Comparison of ENCODE assay signal across 8 cellular contexts in genomic region chr10:22230331-22230833, GRCh38. TPM values are rescaled to one million over a fixed set of nuclear protein-coding genes. Genes with fewer than 3 reads are reported as not detected.
DNase-seq lines count a peak whose midpoint lies in the region; ATAC-seq and TF ChIP-seq lines count a peak whose summit lies in the region.

No MANE protein-coding gene starts in this region.

- H3K4me3 ChIP-seq in BLaER1 (peak overlapping the region; percentile 68), fibroblast of villous mesenchyme (ENCODE audit: low read depth, low read length) (peak overlapping the region; percentile 65)

- no peaks in the 10 kb centered on the region for H3K36me3 ChIP-seq in BLaER1

- peak overlapping the region; percentile 76 for H3K4me3 Mint-ChIP-seq in activated CD4-positive, alpha-beta memory T cell treated with anti-CD3 and anti-CD28 coated beads, Interleukin-2, amount 10 ng/mL, durations not matched to agents 7 days and 5 days
- H3K4me3 Mint-ChIP-seq in osteocyte (ENCODE audit: unreplicated experiment), result peak overlapping the region; percentile 83

- peaks cover 4% of the 10 kb centered on the region for H3K36me3 Mint-ChIP-seq in activated CD4-positive, alpha-beta memory T cell treated with anti-CD3 and anti-CD28 coated beads, Interleukin-2, amount 10 ng/mL, durations not matched to agents 7 days and 5 days (ENCODE audit: low read depth)
- no peaks in the 10 kb centered on the region for H3K36me3 Mint-ChIP-seq in osteocyte (ENCODE audit: unreplicated experiment)

- no peaks in the 10 kb centered on the region for H3K9me3 Mint-ChIP-seq in activated CD4-positive, alpha-beta memory T cell treated with anti-CD3 and anti-CD28 coated beads, Interleukin-2, amount 10 ng/mL, durations not matched to agents 7 days and 5 days
- H3K9me3 Mint-ChIP-seq in osteocyte (ENCODE audit: unreplicated experiment), result no peaks in the 10 kb centered on the region

- peak overlapping the region; percentile 95 for H3K27ac Mint-ChIP-seq in activated CD4-positive, alpha-beta memory T cell treated with anti-CD3 and anti-CD28 coated beads, Interleukin-2, amount 10 ng/mL, durations not matched to agents 7 days and 5 days
- peak overlapping the region; percentile 89 for H3K27ac Mint-ChIP-seq in osteocyte (ENCODE audit: unreplicated experiment)

- peaks cover 27% of the 10 kb centered on the region for H3K4me1 Mint-ChIP-seq in activated CD4-positive, alpha-beta memory T cell treated with anti-CD3 and anti-CD28 coated beads, Interleukin-2, amount 10 ng/mL, durations not matched to agents 7 days and 5 days
- peaks cover 14% of the 10 kb centered on the region for H3K4me1 Mint-ChIP-seq in osteocyte (ENCODE audit: unreplicated experiment)

- no peak for TF ChIP-seq CTCF in GM20000 (IDR thresholded peaks at IDR 0.05; ENCODE audit: extremely low read depth, missing control alignments)
- no peak for TF ChIP-seq CTCF in fibroblast of villous mesenchyme (IDR thresholded peaks at IDR 0.05; ENCODE audit: insufficient read depth, low read depth, low read length)
- TF ChIP-seq CTCF in osteocyte (IDR thresholded peaks at IDR 0.05), result no peak

- H3K4me1 ChIP-seq in BLaER1, result peaks cover 5% of the 10 kb centered on the region; the same call in 1 of the 2 replicates

- POLR2A ChIA-PET in activated CD4-positive, alpha-beta memory T cell treated with anti-CD3 and anti-CD28 coated beads, Interleukin-2, amount 10 ng/mL, durations not matched to agents 7 days and 5 days (lab: Charles Lee), result interaction anchor here (0.8 to 5.0 kb wide), 12 partner anchors 22 to 697 kb away, joined by 3 to 95 read pairs (median 6); partner anchors contain the start of genes COMMD3, DNAJC1 and MLLT10

- no peaks in the 10 kb centered on the region for H3K9me3 ChIP-seq in BLaER1

- no peak for ATAC-seq in GM18498 (IDR thresholded peaks at IDR 0.05; ENCODE audit: unreplicated experiment)
- ATAC-seq in activated CD4-positive, CD25-positive, alpha-beta regulatory T cell treated with anti-CD3 and anti-CD28 coated beads, Interleukin-2, amount 50 U/mL, for 24 hours, result no peak

- no peak overlapping the region for H3K27ac ChIP-seq in BLaER1

- peak; percentile 44 for DNase-seq in GM20000 (ENCODE audit: low spot score)
- peak; percentile 68 for DNase-seq in NCI-H345 treated with DMSO at 0.1 percent for 48 hours (lab: John Stamatoyannopoulos, UW; ENCODE audit: unreplicated experiment)
- DNase-seq in activated CD4-positive, alpha-beta memory T cell treated with anti-CD3 and anti-CD28 coated beads, Interleukin-2, amount 10 ng/mL, durations not matched to agents 7 days and 5 days, result peak; percentile 50
- peak; percentile 58 for DNase-seq in fibroblast of villous mesenchyme (ENCODE audit: low read depth)
- no peak for DNase-seq in osteocyte (ENCODE audit: extremely low spot score, unreplicated experiment)

- peaks cover 23% of the 10 kb centered on the region for H3K27me3 Mint-ChIP-seq in activated CD4-positive, alpha-beta memory T cell treated with anti-CD3 and anti-CD28 coated beads, Interleukin-2, amount 10 ng/mL, durations not matched to agents 7 days and 5 days
- peaks cover 5% of the 10 kb centered on the region for H3K27me3 Mint-ChIP-seq in osteocyte (ENCODE audit: unreplicated experiment)

- peak overlapping the region; percentile 71 for H3K4me2 ChIP-seq in BLaER1

- H3K27me3 ChIP-seq in BLaER1, result peaks cover 89% of the 10 kb centered on the region

- H4K20me1 ChIP-seq in BLaER1, result peaks cover 31% of the 10 kb centered on the region

- H3K9ac ChIP-seq in BLaER1, result no peak overlapping the region

- CTCF ChIA-PET in activated CD4-positive, alpha-beta memory T cell treated with anti-CD3 and anti-CD28 coated beads, Interleukin-2, amount 10 ng/mL, durations not matched to agents 7 days and 5 days (lab: Charles Lee), result interaction anchor here (0.6 to 2.0 kb wide), 6 partner anchors 15 to 734 kb away, joined by 3 to 5 read pairs (median 4); no protein-coding TSS in a partner anchor

RNA-seq across cellular contexts. Expression of gene EBLN1, which starts 12.6 kb away (rescaled TPM):
- total RNA-seq in activated CD4-positive, alpha-beta memory T cell treated with anti-CD3 and anti-CD28 coated beads, Interleukin-2, amount 10 ng/mL, durations not matched to agents 7 days and 5 days, result not detected
- not detected in 2 replicates for total RNA-seq in fibroblast of villous mesenchyme
- not detected in 2 replicates for total RNA-seq in osteocyte
